In the genomic region with DNA sequence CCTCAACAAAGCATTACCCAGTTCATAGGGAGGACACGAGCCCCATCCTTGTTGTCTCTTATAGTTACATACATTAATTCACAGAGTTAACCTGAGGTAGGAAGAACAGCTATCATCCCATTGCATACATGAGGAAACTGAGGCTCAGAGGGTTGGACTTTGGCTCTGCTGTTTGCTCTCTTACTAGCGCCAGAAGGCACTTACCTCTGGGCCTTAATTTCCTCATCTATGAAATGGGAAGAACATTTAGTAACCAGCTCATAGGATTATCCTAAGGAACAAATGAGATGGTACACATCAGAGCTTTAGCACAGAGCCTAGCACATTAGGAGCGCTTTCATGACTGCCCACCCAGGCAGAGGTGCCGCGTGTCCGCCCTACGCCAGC, we compare ENCODE assay signal across 23 cellular contexts. TPM values are rescaled to one million over a fixed set of nuclear protein-coding genes. Genes with fewer than 3 reads are reported as not detected.
"Had no signal": no experiment of that assay in that cellular context is flagged by ENCODE, and none has a peak within 500 bp of the region (broad histone marks: within the 10 kb centered on the region; RNA-seq: fewer than 3 reads in every experiment).

No MANE protein-coding gene starts in this region.

- H3K4me3 ChIP-seq: cardiac muscle cell, PC-9 had no signal

- H3K9me3 Mint-ChIP-seq: activated B cell treated with CpG ODN at 0.5 μM for 24 hours; activated CD4-positive, alpha-beta T cell treated with anti-CD3 and anti-CD28 coated beads, Interleukin-2, amount 10 ng/mL, durations not matched to agents 24 days and 14 days; activated naive CD4-positive, alpha-beta T cell treated with anti-CD3 and anti-CD28 coated beads, Interleukin-2, amount 50 U/mL, for 72 hours; activated naive CD8-positive, alpha-beta T cell treated with anti-CD3 and anti-CD28 coated beads, Interleukin-2, amount 50 U/mL, for 24 hours; activated T-cell treated with anti-CD3 and anti-CD28 coated beads, Interleukin-2, amount 50 U/mL, for 4 hours; brain had no signal

- H3K27ac Mint-ChIP-seq: activated B cell treated with CpG ODN at 0.5 μM for 24 hours; activated CD4-positive, alpha-beta T cell treated with anti-CD3 and anti-CD28 coated beads, Interleukin-2, amount 10 ng/mL, durations not matched to agents 24 days and 14 days; activated naive CD4-positive, alpha-beta T cell treated with anti-CD3 and anti-CD28 coated beads, Interleukin-2, amount 50 U/mL, for 72 hours; activated naive CD8-positive, alpha-beta T cell treated with anti-CD3 and anti-CD28 coated beads, Interleukin-2, amount 50 U/mL, for 24 hours; T-helper 17 cell had no signal

- H3K4me3 Mint-ChIP-seq: activated B cell treated with CpG ODN at 0.5 μM for 24 hours; activated CD4-positive, alpha-beta T cell treated with anti-CD3 and anti-CD28 coated beads, Interleukin-2, amount 10 ng/mL, durations not matched to agents 24 days and 14 days; activated naive CD8-positive, alpha-beta T cell treated with anti-CD3 and anti-CD28 coated beads, Interleukin-2, amount 50 U/mL, for 24 hours; activated T-cell treated with anti-CD3 and anti-CD28 coated beads, Interleukin-2, amount 50 U/mL, for 4 hours; T-helper 17 cell had no signal

- H3K4me1 Mint-ChIP-seq: activated B cell treated with CpG ODN at 0.5 μM for 24 hours; activated CD4-positive, alpha-beta T cell treated with anti-CD3 and anti-CD28 coated beads, Interleukin-2, amount 10 ng/mL, durations not matched to agents 24 days and 14 days; activated naive CD8-positive, alpha-beta T cell treated with anti-CD3 and anti-CD28 coated beads, Interleukin-2, amount 50 U/mL, for 24 hours; T-helper 17 cell had no signal

- DNase-seq: activated B cell treated with CpG ODN at 0.5 μM for 24 hours; activated CD4-positive, alpha-beta T cell treated with anti-CD3 and anti-CD28 coated beads for 1 hour; activated CD4-positive, alpha-beta T cell treated with anti-CD3 and anti-CD28 coated beads, Interleukin-2, amount 10 ng/mL, durations not matched to agents 24 days and 14 days; activated CD4-positive, alpha-beta T cell treated with anti-CD3 and anti-CD28 coated beads, Interleukin-2, amount 50 U/mL, for 48 hours; activated CD8-positive, alpha-beta memory T cell treated with anti-CD3 and anti-CD28 coated beads for 24 hours; activated effector memory CD4-positive, alpha-beta T cell treated with anti-CD3 and anti-CD28 coated beads, Interleukin-2, amount 50 U/mL, for 16 hours; activated naive CD4-positive, alpha-beta T cell treated with Interleukin-2 at 50 U/mL for 16 hours; activated naive CD8-positive, alpha-beta T cell treated with anti-CD3 and anti-CD28 coated beads, Interleukin-2, amount 50 U/mL, for 24 hours; activated T-cell treated with anti-CD3 and anti-CD28 coated beads, Interleukin-2, amount 50 U/mL, for 4 hours; amygdala; Kasumi-1; NCI-H1436 treated with DMSO at 0.1 percent for 48 hours; NCI-H187; NCI-H446; NCI-H524; PC-9; SIG-M5; T-helper 17 cell; T-helper 9 cell had no signal

- ATAC-seq: activated naive CD4-positive, alpha-beta T cell treated with anti-CD3 and anti-CD28 coated beads, Interleukin-2, amount 50 U/mL, for 72 hours; activated naive CD8-positive, alpha-beta T cell treated with anti-CD3 and anti-CD28 coated beads, Interleukin-2, amount 50 U/mL, for 24 hours; activated T-cell treated with anti-CD3 and anti-CD28 coated beads, Interleukin-2, amount 50 U/mL, for 4 hours; T-helper 17 cell had no signal

- H3K27ac ChIP-seq: cardiac muscle cell, PC-9 had no signal

- H3K27me3 Mint-ChIP-seq: brain, T-helper 17 cell had no signal

- H3K36me3 Mint-ChIP-seq: activated naive CD4-positive, alpha-beta T cell treated with anti-CD3 and anti-CD28 coated beads, Interleukin-2, amount 50 U/mL, for 72 hours; brain had no signal

- H3K36me3 ChIP-seq: cardiac muscle cell had no signal

RNA-seq across cellular contexts. Expression of a gene that starts 27.6 kb away (rescaled TPM):
- total RNA-seq: activated B cell treated with CpG ODN at 0.5 μM for 24 hours; activated CD4-positive, alpha-beta T cell treated with anti-CD3 and anti-CD28 coated beads, Interleukin-2, amount 10 ng/mL, durations not matched to agents 24 days and 14 days; activated naive CD4-positive, alpha-beta T cell treated with anti-CD3 and anti-CD28 coated beads, Interleukin-2, amount 50 U/mL, for 72 hours; activated T-cell treated with anti-CD3 and anti-CD28 coated beads, Interleukin-2, amount 50 U/mL, for 4 hours; astrocyte; cardiac muscle cell; PC-9; T-helper 17 cell had no signal
- polyA plus RNA-seq: cardiac muscle cell had no signal

RNA-seq across cellular contexts. Expression of a gene that starts 46.7 kb away (rescaled TPM):
- total RNA-seq: activated B cell treated with CpG ODN at 0.5 μM for 24 hours; activated CD4-positive, alpha-beta T cell treated with anti-CD3 and anti-CD28 coated beads, Interleukin-2, amount 10 ng/mL, durations not matched to agents 24 days and 14 days; PC-9 had no signal
